Comparison of ENCODE assay signal across 11 cellular contexts in the genomic region with DNA sequence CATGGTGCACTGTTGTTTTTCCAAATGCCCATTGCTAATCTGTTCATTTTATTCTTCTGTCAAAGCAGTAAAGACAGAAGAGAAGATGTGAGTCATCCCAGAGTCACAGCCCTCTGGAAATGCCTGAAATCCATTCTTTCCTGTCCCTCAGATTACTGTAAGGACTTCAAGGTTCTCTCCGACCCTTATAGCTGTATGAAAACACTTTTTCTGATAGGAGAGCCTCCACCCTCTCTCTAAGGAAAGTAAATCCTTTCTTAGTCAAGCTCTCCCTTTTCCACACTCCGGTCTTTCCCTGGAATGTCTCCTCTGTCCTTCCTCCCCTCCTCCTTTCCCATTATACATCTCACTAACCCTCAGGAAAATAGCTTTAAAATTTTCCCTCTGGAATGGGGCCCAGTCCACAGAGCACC. TPM values are rescaled to one million over a fixed set of nuclear protein-coding genes. Genes with fewer than 3 reads are reported as not detected.
DNase-seq lines count a peak whose midpoint lies in the region; ATAC-seq and TF ChIP-seq lines count a peak whose summit lies in the region.
"Had no signal": no experiment of that assay in that cellular context is flagged by ENCODE, and none has a peak within 500 bp of the region (broad histone marks: within the 10 kb centered on the region; RNA-seq: fewer than 3 reads in every experiment).

No MANE protein-coding gene starts in this region.

- H3K4me3 Mint-ChIP-seq in mesothelial cell of epicardium = peak overlapping the region; percentile 34
- no peak overlapping the region for H3K4me3 Mint-ChIP-seq in CD14-positive monocyte
- H3K4me3 Mint-ChIP-seq: activated CD8-positive, alpha-beta memory T cell treated with anti-CD3 and anti-CD28 coated beads, Interleukin-2, amount 10 ng/mL, durations not matched to agents 7 days and 5 days had no signal

- peaks cover 9% of the 10 kb centered on the region for H3K9me3 ChIP-seq in AG04450 (ENCODE audit: control insufficient read depth, insufficient read depth, low read length)
- peaks cover 8% of the 10 kb centered on the region for H3K9me3 ChIP-seq in mucosa of descending colon
- H3K9me3 ChIP-seq: neutrophil had no signal

- ATAC-seq in esophagus mucosa (no peak), GM19324 (IDR thresholded peaks at IDR 0.05; ENCODE audit: low FRiP score, unreplicated experiment) (no peak), mucosa of descending colon (no peak)
- ATAC-seq: activated CD8-positive, alpha-beta memory T cell treated with anti-CD3 and anti-CD28 coated beads, Interleukin-2, amount 10 ng/mL, durations not matched to agents 7 days and 5 days had no signal

- TF ChIP-seq CTCF in AG04450 (IDR thresholded peaks at IDR 0.05; ENCODE audit: low read depth, low read length) (no peak), coronary artery (IDR thresholded peaks at IDR 0.05) (no peak), mesothelial cell of epicardium (IDR thresholded peaks at IDR 0.05; ENCODE audit: unreplicated experiment) (no peak), CD14-positive monocyte (IDR thresholded peaks at IDR 0.05) (no peak), mucosa of descending colon (IDR thresholded peaks at IDR 0.05) (no peak)

- no peaks in the 10 kb centered on the region for H3K27me3 Mint-ChIP-seq in mesothelial cell of epicardium (ENCODE audit: low read depth)
- H3K27me3 Mint-ChIP-seq in CD14-positive monocyte (ENCODE audit: low read depth in 3 of 3) = peaks cover 0 to 4% (median 1%) of the 10 kb centered on the region in 3 donors
- H3K27me3 Mint-ChIP-seq: activated CD8-positive, alpha-beta memory T cell treated with anti-CD3 and anti-CD28 coated beads, Interleukin-2, amount 10 ng/mL, durations not matched to agents 7 days and 5 days had no signal

- POLR2A ChIA-PET in AG04450 (lab: Yijun Ruan, JAX) = interaction anchor here (1.0 kb wide), 1 partner anchor 395 kb away, joined by 3 read pairs; a partner anchor contains a TSS

- H3K27me3 ChIP-seq in AG04450 (ENCODE audit: control insufficient read depth, insufficient read depth, low read length) = no peaks in the 10 kb centered on the region
- H3K27me3 ChIP-seq: neutrophil had no signal

- peak overlapping the region; percentile 78 for H3K27ac Mint-ChIP-seq in mesothelial cell of epicardium
- peak overlapping the region in 1 of 7 donors; percentile 32 for H3K27ac Mint-ChIP-seq in CD14-positive monocyte
- H3K27ac Mint-ChIP-seq: activated CD8-positive, alpha-beta memory T cell treated with anti-CD3 and anti-CD28 coated beads, Interleukin-2, amount 10 ng/mL, durations not matched to agents 7 days and 5 days had no signal

- H3K36me3 Mint-ChIP-seq in mesothelial cell of epicardium = peaks cover 18% of the 10 kb centered on the region
- H3K36me3 Mint-ChIP-seq in CD14-positive monocyte = peaks cover 18 to 36% of the 10 kb centered on the region in 2 donors

- peak overlapping the region; percentile 17 for H3K4me3 ChIP-seq in AG04450 (ENCODE audit: low read depth, low read length)
- H3K4me3 ChIP-seq in coronary artery = no peak overlapping the region
- H3K4me3 ChIP-seq in mucosa of descending colon = no peak overlapping the region

- H3K4me1 Mint-ChIP-seq in mesothelial cell of epicardium (peaks cover 33% of the 10 kb centered on the region), CD14-positive monocyte (peaks cover 34% of the 10 kb centered on the region)

- H3K4me1 ChIP-seq in mucosa of descending colon (ENCODE audit: low read depth) = peaks cover 25% of the 10 kb centered on the region

- intact Hi-C loops in CD14-positive monocyte (cut with micrococcal nuclease) (loop anchor here in 1 of 2 donors (10.0 kb wide), 1 partner anchor 391 kb away; a partner anchor contains a TSS), mucosa of descending colon (cut with DNase I, micrococcal nuclease) (no loop called here)

- no peaks in the 10 kb centered on the region for H3K36me3 ChIP-seq in mucosa of descending colon (ENCODE audit: low read depth)
- H3K36me3 ChIP-seq: neutrophil had no signal

- H3K9me3 Mint-ChIP-seq in mesothelial cell of epicardium = peaks cover 24% of the 10 kb centered on the region
- peaks cover 14 to 32% (median 20%) of the 10 kb centered on the region in 7 donors for H3K9me3 Mint-ChIP-seq in CD14-positive monocyte

- no peak for DNase-seq in AG04450 (ENCODE audit: low read depth, low spot score)
- DNase-seq in LHCN-M2 (ENCODE audit: low read depth) = peak; percentile 76
- no peak for DNase-seq in coronary artery (ENCODE audit: low spot score)
- DNase-seq in mesothelial cell of epicardium (ENCODE audit: low spot score in 2 of 2, unreplicated experiment in 2 of 2) = no peak
- no peak for DNase-seq in CD14-positive monocyte (ENCODE audit: low spot score)
- no peak for DNase-seq in mucosa of descending colon
- DNase-seq: activated CD8-positive, alpha-beta memory T cell treated with anti-CD3 and anti-CD28 coated beads, Interleukin-2, amount 10 ng/mL, durations not matched to agents 7 days and 5 days; NCI-H1417 treated with DMSO at 0.1 percent for 48 hours had no signal

- CTCF ChIA-PET in AG04450 (lab: Charles Lee) = interaction anchor here (0.8 to 2.1 kb wide), 6 partner anchors 43 to 731 kb away, joined by 3 to 19 read pairs (median 3); no protein-coding TSS in a partner anchor

- H3K27ac ChIP-seq in AG04450 (ENCODE audit: low read depth, low read length) (peak overlapping the region; percentile 73), coronary artery (peak overlapping the region; percentile 52 to 99)
- H3K27ac ChIP-seq: neutrophil had no signal

RNA-seq across cellular contexts. Expression of a gene that starts 3.5 kb away (rescaled TPM):
- 545 and 556 TPM in 2 replicates for polyA plus RNA-seq in AG04450 (2011; rRNA removed)
- polyA minus RNA-seq in AG04450 (2011; rRNA and poly(A)+ RNA removed) = 528 and 592 TPM in 2 replicates
- total RNA-seq in LHCN-M2 (2014; rRNA removed) = 235 and 258 TPM in 2 replicates
- 359 TPM for polyA plus RNA-seq in LHCN-M2 (2012)
- 194 to 211 TPM (median 211 TPM) in 3 replicates for total RNA-seq in mesothelial cell of epicardium
- polyA plus RNA-seq in CD14-positive monocyte = 100 to 1,000 TPM; 119 to 142 TPM
- total RNA-seq in esophagus mucosa = 161 TPM
- total RNA-seq in mucosa of descending colon = 100 to 1,000 TPM; 398 to 884 (median 511) TPM
